Comparison of ENCODE assay signal across 8 cellular contexts in genomic region chr11:11787305-11788066, GRCh38. TPM values are rescaled to one million over a fixed set of nuclear protein-coding genes. Genes with fewer than 3 reads are reported as not detected.
DNase-seq lines count a peak whose midpoint lies in the region; ATAC-seq, FAIRE-seq and TF ChIP-seq lines count a peak whose summit lies in the region.

No MANE protein-coding gene starts in this region.

- no peak for TF ChIP-seq POLR2A in A549 (IDR thresholded peaks at IDR 0.05; ENCODE audit: low read length)
- no peak for TF ChIP-seq POLR2A in suprapubic skin (IDR thresholded peaks at IDR 0.05)

- H3K4me3 ChIP-seq in A549 = no peak overlapping the region
- no peak overlapping the region for H3K4me3 ChIP-seq in fibroblast of pulmonary artery (replicated peaks; ENCODE audit: low read depth, low read length)
- no peak overlapping the region for H3K4me3 ChIP-seq in suprapubic skin

- FAIRE-seq in A549 (lab: Jason Lieb, UNC) (peak; percentile 91), RCC 7860 (lab: Jason Lieb, UNC) (peak; percentile 48)

- peak; percentile 98 for TF ChIP-seq RAD21 in A549 (conservative IDR thresholded peaks at IDR 0.05 in 1 of 2, IDR thresholded peaks at IDR 0.05 in 1 of 2)

- H3K27ac ChIP-seq in A549 (no peak overlapping the region), suprapubic skin (no peak overlapping the region)

- DNase-seq in A549 (ENCODE audit: low read depth in 1 of 2, low spot score in 1 of 2) = peak; percentile 64 to 70
- DNase-seq in KBM-7 = peak; percentile 78
- peak; percentile 25 for DNase-seq in RCC 7860 (ENCODE audit: low spot score)
- peak; percentile 73 to 74 for DNase-seq in activated T-cell treated with anti-CD3 and anti-CD28 coated beads, Interleukin-2, amount 50 U/mL, for 48 hours
- peak; percentile 75 for DNase-seq in fibroblast of pulmonary artery (ENCODE audit: low read depth)
- DNase-seq in non-pigmented ciliary epithelial cell (ENCODE audit: low read depth) = peak; percentile 18
- DNase-seq in suprapubic skin (ENCODE audit: low spot score in 2 of 2) = peak in 1 of 2 donors; percentile 84

- CTCF ChIA-PET in A549 (lab: Yijun Ruan, JAX) = interaction anchor here (0.6 to 3.8 kb wide), 130 partner anchors 10 to 1586 kb away, joined by 3 to 128 read pairs (median 4); partner anchors contain the start of genes EIF4G2 and GALNT18

- POLR2A ChIA-PET in A549 (lab: Yijun Ruan, JAX) = interaction anchor here (1.4 kb wide), 1 partner anchor 760 kb away, joined by 6 read pairs; no protein-coding TSS in a partner anchor

- no peak for TF ChIP-seq EP300 in A549 (IDR thresholded peaks at IDR 0.05)
- TF ChIP-seq EP300 in suprapubic skin (IDR thresholded peaks at IDR 0.05) = no peak

- ATAC-seq in A549 (peak; percentile 91 to 98), GM18511 (IDR thresholded peaks at IDR 0.05; ENCODE audit: unreplicated experiment) (peak; percentile 72)

- H3K4me2 ChIP-seq in A549 = no peak overlapping the region

- no peaks in the 10 kb centered on the region for H3K4me1 ChIP-seq in A549
- H3K4me1 ChIP-seq in suprapubic skin = peaks cover 8% of the 10 kb centered on the region

- H3K9me3 ChIP-seq in A549 (no peaks in the 10 kb centered on the region), suprapubic skin (no peaks in the 10 kb centered on the region)

- no peaks in the 10 kb centered on the region for H3K36me3 ChIP-seq in suprapubic skin

- peak; percentile 96 for TF ChIP-seq CTCF in A549 (IDR thresholded peaks at IDR 0.05)
- peak; percentile 80 for TF ChIP-seq CTCF in fibroblast of pulmonary artery (IDR thresholded peaks at IDR 0.05; ENCODE audit: low read length, missing control alignments)
- TF ChIP-seq CTCF in suprapubic skin (IDR thresholded peaks at IDR 0.05) = peak; percentile 66 to 93

- no peaks in the 10 kb centered on the region for H3K27me3 ChIP-seq in suprapubic skin

- in situ Hi-C loops in KBM-7 (cut with MboI; ENCODE audit: low pct_unique_long_range_greater_than_20kb, low sequenced_read_pairs) = loop anchor here (25.0 kb wide), 3 partner anchors 250 to 1000 kb away; no protein-coding TSS in a partner anchor

- 71% methylated on average over 7 of the region's 7 CpGs for WGBS in A549 (ENCODE audit: missing lambda C conversion rate)
- WGBS in suprapubic skin = 66% methylated on average over 7 of the region's 7 CpGs

TF ChIP-seq in A549, 52 proteins besides CTCF, POLR2A, EP300 and RAD21:
- no peak for TF ChIP-seq ZFP36 (IDR thresholded peaks at IDR 0.05; ENCODE audit: borderline replicate concordance, partially characterized antibody)
- no peak for TF ChIP-seq PBX3 (IDR thresholded peaks at IDR 0.05)
- TF ChIP-seq SMC3 (IDR thresholded peaks at IDR 0.05) = peak; percentile 95
- no peak for TF ChIP-seq RNF2 (IDR thresholded peaks at IDR 0.05; ENCODE audit: borderline replicate concordance, low read depth)
- no peak for TF ChIP-seq BHLHE40 (IDR thresholded peaks at IDR 0.05; ENCODE audit: low read depth, low read length)

RNA-seq across cellular contexts. Expression of gene USP47, which starts 54.3 kb away (rescaled TPM):
- polyA plus RNA-seq in A549 (2011; rRNA removed) (31.3 and 32.8 TPM in 2 replicates), A549 (2017; fragmentation: RNase III; extraction: RNeasy Plus Mini Kit Qiagen cat#74134 plus additional on column Dnase treatment) (31.0 to 31.8 TPM (median 31.4 TPM) in 3 replicates)
- polyA plus RNA-seq in A549 (2012; cell fraction: cytosol; rRNA removed) = 6.2 and 6.6 TPM in 2 replicates
- 4.2 and 7.8 TPM in 2 replicates for polyA plus RNA-seq in A549 (2012; cell fraction: nucleus; rRNA removed)
- 20.9 and 23.6 TPM in 2 replicates for polyA minus RNA-seq in A549 (2011; rRNA and poly(A)+ RNA removed)
- 100 to 1,000 TPM in 1 of 4 donors, 10 to 100 TPM in 3; 56.0 to 102 (median 72.2) TPM for total RNA-seq in suprapubic skin
